In the genomic region with DNA sequence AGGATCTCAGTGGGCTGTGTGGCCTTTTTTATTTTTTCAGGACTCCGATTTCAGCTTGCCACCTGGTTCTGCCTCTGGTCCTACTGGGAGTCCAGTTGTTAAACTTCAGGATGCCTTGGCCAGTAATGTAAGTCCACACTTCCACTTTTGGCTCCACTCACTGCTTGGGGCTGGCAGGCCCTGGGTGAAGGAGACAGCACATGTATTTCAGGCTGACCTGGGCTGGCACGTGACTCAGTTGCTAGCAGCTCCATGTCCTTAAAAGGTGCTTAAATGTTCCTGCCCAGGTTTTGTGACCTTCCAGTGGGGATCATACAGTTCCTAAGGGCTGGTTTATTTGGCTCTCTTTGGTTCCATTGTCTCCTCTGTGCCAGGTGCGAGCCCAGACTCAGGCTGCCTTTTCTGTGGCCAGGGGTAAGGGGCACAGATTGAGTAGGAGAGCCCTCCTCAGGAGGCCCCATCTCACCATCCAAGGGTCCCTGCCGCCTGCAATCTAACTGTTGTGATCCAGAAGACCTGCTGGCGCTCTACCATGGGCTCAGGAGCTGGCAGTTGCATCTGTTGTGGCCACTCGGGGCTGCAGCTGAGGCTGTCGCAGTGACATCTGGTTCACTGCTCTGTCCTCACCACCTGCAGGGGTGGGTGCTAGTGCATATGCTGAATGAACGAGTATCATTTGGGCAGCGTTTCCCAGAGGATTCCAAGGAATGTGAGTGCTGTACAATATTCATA, we compare ENCODE assay signal across 25 cellular contexts. TPM values are rescaled to one million over a fixed set of nuclear protein-coding genes. Genes with fewer than 3 reads are reported as not detected.
DNase-seq lines count a peak whose midpoint lies in the region; ATAC-seq and TF ChIP-seq lines count a peak whose summit lies in the region.
"Had no signal": no experiment of that assay in that cellular context is flagged by ENCODE, and none has a peak within 500 bp of the region (broad histone marks: within the 10 kb centered on the region; RNA-seq: fewer than 3 reads in every experiment).

No MANE protein-coding gene starts in this region.

- in situ Hi-C loops in mammary epithelial cell (cut with MboI; ENCODE audit: low sequenced_read_pairs in 2 of 2), result no loop called here

- POLR2A ChIA-PET in MCF 10A (lab: Yijun Ruan, JAX), result no interaction called here
- POLR2A ChIA-PET in activated CD8-positive, alpha-beta T cell treated with anti-CD3 and anti-CD28 coated beads for 36 hours (lab: Charles Lee), result no interaction called here

- peaks cover 30% of the 10 kb centered on the region for H3K79me2 ChIP-seq in mammary epithelial cell (ENCODE audit: insufficient read depth, low read length)

- 35% methylated on average over 9 of the region's 9 CpGs for WGBS in mammary epithelial cell (ENCODE audit: low coverage, missing lambda C conversion rate)
- WGBS in suprapubic skin, result 85% methylated on average over 9 of the region's 9 CpGs

- no TSS peak for BruUV-seq in MCF 10A (replicated peaks; lab: Mats Ljungman, UMichigan)
- BruUV-seq in mammary epithelial cell (replicated peaks; lab: Mats Ljungman, UMichigan), result no TSS peak

- H3K4me1 ChIP-seq in mammary epithelial cell (ENCODE audit: insufficient read depth, low read length) (peaks cover 14% of the 10 kb centered on the region), muscle layer of colon (ENCODE audit: insufficient read depth, low read length) (peaks cover 27% of the 10 kb centered on the region), suprapubic skin (peaks cover 60% of the 10 kb centered on the region)
- H3K4me1 ChIP-seq: body of pancreas, colonic mucosa, thyroid gland had no signal

- no peaks in the 10 kb centered on the region for H3K4me1 Mint-ChIP-seq in MCF 10A (ENCODE audit: insufficient read depth, unreplicated experiment)
- peaks cover 10% of the 10 kb centered on the region for H3K4me1 Mint-ChIP-seq in activated CD8-positive, alpha-beta T cell treated with anti-CD3 and anti-CD28 coated beads for 36 hours (ENCODE audit: low read depth)
- H3K4me1 Mint-ChIP-seq: H9 had no signal

- TF ChIP-seq CTCF in MCF 10A (IDR thresholded peaks at IDR 0.05; ENCODE audit: unreplicated experiment), result no peak
- TF ChIP-seq CTCF in mammary epithelial cell (conservative IDR thresholded peaks at IDR 0.05 in 1 of 2, IDR thresholded peaks at IDR 0.05 in 1 of 2; ENCODE audit: extremely low read depth in 1 of 2, insufficient read depth in 1 of 2, low read depth in 1 of 2, low read length in 2 of 2), result no peak
- TF ChIP-seq CTCF in suprapubic skin (IDR thresholded peaks at IDR 0.05), result no peak
- TF ChIP-seq CTCF in activated CD8-positive, alpha-beta T cell treated with anti-CD3 and anti-CD28 coated beads for 36 hours (IDR thresholded peaks at IDR 0.05), result no peak

- intact Hi-C loops in MCF 10A (cut with micrococcal nuclease), result no loop called here
- intact Hi-C loops in mammary epithelial cell (cut with micrococcal nuclease), result no loop called here
- intact Hi-C loops in Right ventricle myocardium inferior (cut with DNase I), result no loop called here
- intact Hi-C loops in activated CD8-positive, alpha-beta T cell treated with anti-CD3 and anti-CD28 coated beads for 36 hours (cut with micrococcal nuclease), result no loop called here

- no peak overlapping the region for H3K4me3 Mint-ChIP-seq in MCF 10A (ENCODE audit: unreplicated experiment)
- H3K4me3 Mint-ChIP-seq in activated CD8-positive, alpha-beta T cell treated with anti-CD3 and anti-CD28 coated beads for 36 hours, result no peak overlapping the region
- H3K4me3 Mint-ChIP-seq: activated CD4-positive, alpha-beta T cell treated with anti-CD3 and anti-CD28 coated beads, Interleukin-2, amount 10 ng/mL, durations not matched to agents 24 days and 14 days; H9; memory B cell; T-helper 1 cell treated with Interleukin-12 subunit alpha and Interleukin-12 subunit beta and Interleukin-4 antibody, amounts not matched to agents 30 μg/mL and 1 μg/mL, for 36 hours had no signal

- dilution Hi-C loops in mammary epithelial cell (cut with HindIII; ENCODE audit: low sequenced_read_pairs), result loop anchor here (5.0 kb wide), 1 partner anchor 34 kb away; no protein-coding TSS in a partner anchor

- peaks cover 92% of the 10 kb centered on the region for H3K36me3 Mint-ChIP-seq in MCF 10A (ENCODE audit: insufficient read depth, unreplicated experiment)
- peaks cover 47% of the 10 kb centered on the region for H3K36me3 Mint-ChIP-seq in activated CD8-positive, alpha-beta T cell treated with anti-CD3 and anti-CD28 coated beads for 36 hours (ENCODE audit: low read depth)

- H3K9ac ChIP-seq in mammary epithelial cell (ENCODE audit: insufficient read depth, low read length), result no peak overlapping the region
- no peak overlapping the region for H3K9ac ChIP-seq in muscle layer of colon (ENCODE audit: low read length)

- H3K27me3 ChIP-seq in mammary epithelial cell (ENCODE audit: insufficient read depth, low read length) (no peaks in the 10 kb centered on the region), muscle layer of colon (ENCODE audit: control insufficient read depth in 1 of 2, insufficient read depth in 2 of 2, low read length in 2 of 2) (no peaks in the 10 kb centered on the region), suprapubic skin (no peaks in the 10 kb centered on the region)
- H3K27me3 ChIP-seq: body of pancreas, colonic mucosa, thyroid gland had no signal

- ATAC-seq in Right ventricle myocardium inferior, result peak; percentile 86
- no peak for ATAC-seq in activated CD8-positive, alpha-beta T cell treated with anti-CD3 and anti-CD28 coated beads for 36 hours
- no peak for ATAC-seq in GM21515 (IDR thresholded peaks at IDR 0.05; ENCODE audit: unreplicated experiment)
- ATAC-seq: body of pancreas, GM12878 had no signal

- H3K36me3 ChIP-seq in mammary epithelial cell (ENCODE audit: insufficient read depth, low read length) (peaks cover 44% of the 10 kb centered on the region), muscle layer of colon (ENCODE audit: insufficient read depth, low read length) (peaks cover 93% of the 10 kb centered on the region), suprapubic skin (peaks cover 96% of the 10 kb centered on the region)

- H3K9me3 Mint-ChIP-seq in MCF 10A (ENCODE audit: unreplicated experiment), result no peaks in the 10 kb centered on the region
- no peaks in the 10 kb centered on the region for H3K9me3 Mint-ChIP-seq in activated CD8-positive, alpha-beta T cell treated with anti-CD3 and anti-CD28 coated beads for 36 hours
- H3K9me3 Mint-ChIP-seq: activated CD4-positive, alpha-beta T cell treated with anti-CD3 and anti-CD28 coated beads, Interleukin-2, amount 10 ng/mL, durations not matched to agents 24 days and 14 days; H9; memory B cell; T-helper 1 cell treated with Interleukin-12 subunit alpha and Interleukin-12 subunit beta and Interleukin-4 antibody, amounts not matched to agents 30 μg/mL and 1 μg/mL, for 36 hours had no signal

- no peaks in the 10 kb centered on the region for H3K9me3 ChIP-seq in mammary epithelial cell (replicated peaks; ENCODE audit: insufficient read depth, low read length)
- no peaks in the 10 kb centered on the region for H3K9me3 ChIP-seq in muscle layer of colon (ENCODE audit: low read length)
- no peaks in the 10 kb centered on the region for H3K9me3 ChIP-seq in suprapubic skin
- H3K9me3 ChIP-seq: body of pancreas, colonic mucosa, thyroid gland had no signal

- DNase-seq in MCF 10A (ENCODE audit: unreplicated experiment) (no peak), mammary epithelial cell (no peak), Right ventricle myocardium inferior (ENCODE audit: missing footprints) (no peak), suprapubic skin (ENCODE audit: low spot score in 2 of 2) (no peak)
- DNase-seq in activated CD4-positive, alpha-beta T cell treated with anti-CD3 and anti-CD28 coated beads, Interleukin-2, amount 50 U/mL, for 1 hour, result no peak
- no peak for DNase-seq in activated CD8-positive, alpha-beta T cell treated with anti-CD3 and anti-CD28 coated beads for 36 hours
- DNase-seq: activated CD4-positive, alpha-beta T cell treated with anti-CD3 and anti-CD28 coated beads, Interleukin-2, amount 10 ng/mL, durations not matched to agents 24 days and 14 days; body of pancreas; colonic mucosa; DND-41; effector memory CD4-positive, alpha-beta T cell; H9; KG1; NCI-H1436 treated with DMSO at 0.1 percent for 48 hours; NCI-H526 treated with DMSO at 0.1 percent for 48 hours; nucleus accumbens; stimulated activated CD4-positive, alpha-beta T cell treated with anti-CD3 and anti-CD28 coated beads, Interleukin-12 subunit alpha, Interleukin-12 subunit beta, amount 100 ng/mL, for 4 hours; stimulated activated CD4-positive, alpha-beta T cell treated with anti-CD3 and anti-CD28 coated beads, Interleukin-4, amount 100 ng/mL, for 4 hours; stimulated activated naive CD4-positive, alpha-beta T cell treated with Interleukin-2 at 50 U/mL for 16 hours; thyroid gland had no signal

- TF ChIP-seq POLR2A in suprapubic skin (IDR thresholded peaks at IDR 0.05), result no peak

- no peak overlapping the region for H3K27ac ChIP-seq in mammary epithelial cell (ENCODE audit: insufficient read depth, low read depth, low read length)
- H3K27ac ChIP-seq in muscle layer of colon (ENCODE audit: low read depth, low read length), result peak overlapping the region; percentile 62
- H3K27ac ChIP-seq in suprapubic skin, result peak overlapping the region; percentile 77
- H3K27ac ChIP-seq: body of pancreas, colonic mucosa, thyroid gland had no signal

- no peak for TF ChIP-seq EP300 in suprapubic skin (IDR thresholded peaks at IDR 0.05)

- no peaks in the 10 kb centered on the region for H4K20me1 ChIP-seq in mammary epithelial cell (ENCODE audit: insufficient read depth, low read length)

- H3K27me3 Mint-ChIP-seq in MCF 10A (ENCODE audit: insufficient read depth, unreplicated experiment), result no peaks in the 10 kb centered on the region
- H3K27me3 Mint-ChIP-seq in activated CD8-positive, alpha-beta T cell treated with anti-CD3 and anti-CD28 coated beads for 36 hours, result no peaks in the 10 kb centered on the region
- H3K27me3 Mint-ChIP-seq: activated CD4-positive, alpha-beta T cell treated with anti-CD3 and anti-CD28 coated beads, Interleukin-2, amount 10 ng/mL, durations not matched to agents 24 days and 14 days; memory B cell had no signal

- no peak overlapping the region for H3K4me2 ChIP-seq in mammary epithelial cell (ENCODE audit: insufficient read depth, low read depth, low read length)

- H3K4me3 ChIP-seq in mammary epithelial cell (replicated peaks in 1 of 3; ENCODE audit: insufficient read depth in 1 of 3, low read depth in 2 of 3, low read length in 3 of 3), result no peak overlapping the region
- H3K4me3 ChIP-seq in muscle layer of colon (ENCODE audit: low read depth in 1 of 2, low read length in 2 of 2), result no peak overlapping the region
- no peak overlapping the region for H3K4me3 ChIP-seq in suprapubic skin
- H3K4me3 ChIP-seq: body of pancreas, colonic mucosa, GM12878, thyroid gland had no signal

- H2AFZ ChIP-seq in mammary epithelial cell (ENCODE audit: low read depth, low read length), result no peak overlapping the region

- CTCF ChIA-PET in MCF 10A (lab: Yijun Ruan, JAX) (no interaction called here), mammary epithelial cell (lab: Charles Lee; ENCODE audit: low non-redundant PET) (no interaction called here)
- CTCF ChIA-PET in activated CD8-positive, alpha-beta T cell treated with anti-CD3 and anti-CD28 coated beads for 36 hours (lab: Charles Lee), result no interaction called here

- peak overlapping the region; percentile 42 for H3K27ac Mint-ChIP-seq in MCF 10A (ENCODE audit: low read depth, unreplicated experiment)
- H3K27ac Mint-ChIP-seq in activated CD8-positive, alpha-beta T cell treated with anti-CD3 and anti-CD28 coated beads for 36 hours, result no peak overlapping the region
- H3K27ac Mint-ChIP-seq: activated CD4-positive, alpha-beta T cell treated with anti-CD3 and anti-CD28 coated beads, Interleukin-2, amount 10 ng/mL, durations not matched to agents 24 days and 14 days; memory B cell; T-helper 1 cell treated with Interleukin-12 subunit alpha and Interleukin-12 subunit beta and Interleukin-4 antibody, amounts not matched to agents 30 μg/mL and 1 μg/mL, for 36 hours had no signal

RNA-seq across cellular contexts. Expression of gene POMT1, which starts 19.2 kb away (rescaled TPM):
- total RNA-seq in MCF 10A (2022), result 19.7 and 24.5 TPM in 2 replicates
- 10 to 100 TPM; 16.0 to 19.6 TPM for total RNA-seq in mammary epithelial cell
- 10.6 TPM for polyA plus RNA-seq in mammary epithelial cell
- 8.6 TPM for polyA minus RNA-seq in mammary epithelial cell
- total RNA-seq in Right ventricle myocardium inferior, result 21.2 TPM
- total RNA-seq in suprapubic skin, result 10 to 100 TPM; 16.6 to 62.0 (median 34.1) TPM
- 10 to 100 TPM; 30.2 to 35.9 TPM for total RNA-seq in activated CD8-positive, alpha-beta T cell treated with anti-CD3 and anti-CD28 coated beads for 36 hours

RNA-seq across cellular contexts. Expression of gene UCK1, which starts 47.6 kb away (rescaled TPM):
- total RNA-seq in MCF 10A (2022), result 20.0 and 22.7 TPM in 2 replicates
- 10 to 100 TPM; 17.5 to 21.7 TPM for total RNA-seq in mammary epithelial cell
- 22.9 TPM for polyA plus RNA-seq in mammary epithelial cell
- 22.6 TPM for polyA minus RNA-seq in mammary epithelial cell
- total RNA-seq in Right ventricle myocardium inferior, result 23.5 TPM
- total RNA-seq in suprapubic skin, result 10 to 100 TPM; 20.0 to 28.0 (median 26.6) TPM
- 10 to 100 TPM; 16.7 to 22.1 TPM for total RNA-seq in activated CD8-positive, alpha-beta T cell treated with anti-CD3 and anti-CD28 coated beads for 36 hours
